ENCODE assay signal across 1 cellular context in the genomic region with DNA sequence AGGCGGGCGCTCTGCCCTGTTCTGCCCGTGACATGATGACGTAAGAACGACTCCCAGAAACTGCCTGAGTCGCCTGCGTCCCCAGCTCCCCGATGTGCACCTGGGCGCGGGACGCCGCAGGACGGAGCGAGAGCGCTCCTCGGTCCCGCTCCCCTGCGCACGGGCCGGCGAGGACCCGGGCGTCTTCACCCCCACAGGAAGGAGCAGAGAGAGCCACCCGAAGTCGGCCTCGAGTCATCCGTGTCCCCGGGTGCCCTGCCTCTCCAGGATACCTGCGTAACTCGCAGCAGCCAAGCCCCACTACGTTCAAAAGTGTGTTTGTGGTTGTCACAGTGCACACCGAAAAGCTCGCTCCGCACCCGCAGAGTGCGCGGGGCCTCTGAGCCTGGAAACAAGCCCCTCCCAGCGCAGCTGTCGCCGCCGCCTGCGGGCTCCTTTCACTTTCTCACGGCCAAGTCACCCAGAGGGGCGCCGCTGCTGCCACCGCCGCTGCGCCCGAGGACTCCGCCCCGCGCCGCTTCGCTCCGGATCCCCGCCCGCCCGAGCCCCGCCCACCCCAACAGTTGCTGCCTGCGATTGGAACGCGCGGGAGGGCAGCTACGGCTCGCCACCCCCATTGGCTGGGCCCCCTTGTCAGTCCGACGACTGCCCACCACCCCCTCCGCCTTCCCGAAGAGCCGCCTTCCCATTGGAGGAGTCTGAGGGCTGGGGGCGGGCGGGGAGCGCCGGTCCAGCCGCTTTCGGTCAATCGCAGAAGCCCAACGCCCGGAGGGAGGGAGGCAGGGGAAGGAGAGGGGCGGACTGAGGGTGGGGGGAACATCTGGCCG.
TF ChIP-seq lines count a peak whose summit lies in the region.

No MANE protein-coding gene starts in this region.

TF ChIP-seq in HepG2, 621 proteins besides CTCF, POLR2A, EP300 and RAD21 (continued from another document and continues in another):
- TF ChIP-seq GLMP (CRISPR knock-in tag; IDR thresholded peaks at IDR 0.05; ENCODE audit: borderline replicate concordance) (no peak), BRCA1 (CRISPR knock-in tag; IDR thresholded peaks at IDR 0.05) (no peak), ZNF570 (CRISPR knock-in tag; IDR thresholded peaks at IDR 0.05; ENCODE audit: borderline replicate concordance) (no peak), HNRNPK (IDR thresholded peaks at IDR 0.05; ENCODE audit: low read depth, low read length, poor library complexity, severe bottlenecking) (peak; percentile 95), HOXD1 (CRISPR knock-in tag; IDR thresholded peaks at IDR 0.05) (no peak), MEIS1 (CRISPR knock-in tag; IDR thresholded peaks at IDR 0.05; ENCODE audit: borderline replicate concordance) (no peak), TBX2 (CRISPR knock-in tag; IDR thresholded peaks at IDR 0.05; ENCODE audit: borderline replicate concordance) (peak; percentile 69), FOXM1 (CRISPR knock-in tag; IDR thresholded peaks at IDR 0.05) (no peak), CREB3 (CRISPR knock-in tag; IDR thresholded peaks at IDR 0.05) (no peak), ESRRA (CRISPR knock-in tag; IDR thresholded peaks at IDR 0.05; ENCODE audit: low read depth) (no peak), KLF9 (CRISPR knock-in tag; IDR thresholded peaks at IDR 0.05; ENCODE audit: low read depth) (no peak), RXRA (CRISPR knock-in tag; IDR thresholded peaks at IDR 0.05) (peak; percentile 63; the same call in 1 of the 2 replicates), PITX1 (CRISPR knock-in tag; IDR thresholded peaks at IDR 0.05) (no peak; the same call in 1 of the 2 replicates), SRSF1 (optimal IDR thresholded peaks at IDR 0.05; ENCODE audit: low read depth, low read length) (peak; percentile 67), AHR (CRISPR knock-in tag; IDR thresholded peaks at IDR 0.05) (no peak; the same call in 1 of the 2 replicates), ZNF24 (IDR thresholded peaks at IDR 0.05) (no peak), MEIS2 (CRISPR knock-in tag; IDR thresholded peaks at IDR 0.05) (0 out of 2 replicates have a peak, but pooled peaks have one; percentile 40), ZNF430 (CRISPR knock-in tag; IDR thresholded peaks at IDR 0.05) (no peak), ZBTB4 (CRISPR knock-in tag; IDR thresholded peaks at IDR 0.05; ENCODE audit: borderline replicate concordance) (0 out of 2 replicates have a peak, but pooled peaks have one; percentile 63), BCL6 (CRISPR knock-in tag; IDR thresholded peaks at IDR 0.05) (peak; percentile 45; the same call in 1 of the 2 replicates)
- TF ChIP-seq, protein P1, sequence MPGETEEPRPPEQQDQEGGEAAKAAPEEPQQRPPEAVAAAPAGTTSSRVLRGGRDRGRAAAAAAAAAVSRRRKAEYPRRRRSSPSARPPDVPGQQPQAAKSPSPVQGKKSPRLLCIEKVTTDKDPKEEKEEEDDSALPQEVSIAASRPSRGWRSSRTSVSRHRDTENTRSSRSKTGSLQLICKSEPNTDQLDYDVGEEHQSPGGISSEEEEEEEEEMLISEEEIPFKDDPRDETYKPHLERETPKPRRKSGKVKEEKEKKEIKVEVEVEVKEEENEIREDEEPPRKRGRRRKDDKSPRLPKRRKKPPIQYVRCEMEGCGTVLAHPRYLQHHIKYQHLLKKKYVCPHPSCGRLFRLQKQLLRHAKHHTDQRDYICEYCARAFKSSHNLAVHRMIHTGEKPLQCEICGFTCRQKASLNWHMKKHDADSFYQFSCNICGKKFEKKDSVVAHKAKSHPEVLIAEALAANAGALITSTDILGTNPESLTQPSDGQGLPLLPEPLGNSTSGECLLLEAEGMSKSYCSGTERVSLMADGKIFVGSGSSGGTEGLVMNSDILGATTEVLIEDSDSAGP (CRISPR knock-in tag; IDR thresholded peaks at IDR 0.05; ENCODE audit: borderline replicate concordance) = peak; percentile 77; the same call in 1 of the 2 replicates
- TF ChIP-seq, protein P2, sequence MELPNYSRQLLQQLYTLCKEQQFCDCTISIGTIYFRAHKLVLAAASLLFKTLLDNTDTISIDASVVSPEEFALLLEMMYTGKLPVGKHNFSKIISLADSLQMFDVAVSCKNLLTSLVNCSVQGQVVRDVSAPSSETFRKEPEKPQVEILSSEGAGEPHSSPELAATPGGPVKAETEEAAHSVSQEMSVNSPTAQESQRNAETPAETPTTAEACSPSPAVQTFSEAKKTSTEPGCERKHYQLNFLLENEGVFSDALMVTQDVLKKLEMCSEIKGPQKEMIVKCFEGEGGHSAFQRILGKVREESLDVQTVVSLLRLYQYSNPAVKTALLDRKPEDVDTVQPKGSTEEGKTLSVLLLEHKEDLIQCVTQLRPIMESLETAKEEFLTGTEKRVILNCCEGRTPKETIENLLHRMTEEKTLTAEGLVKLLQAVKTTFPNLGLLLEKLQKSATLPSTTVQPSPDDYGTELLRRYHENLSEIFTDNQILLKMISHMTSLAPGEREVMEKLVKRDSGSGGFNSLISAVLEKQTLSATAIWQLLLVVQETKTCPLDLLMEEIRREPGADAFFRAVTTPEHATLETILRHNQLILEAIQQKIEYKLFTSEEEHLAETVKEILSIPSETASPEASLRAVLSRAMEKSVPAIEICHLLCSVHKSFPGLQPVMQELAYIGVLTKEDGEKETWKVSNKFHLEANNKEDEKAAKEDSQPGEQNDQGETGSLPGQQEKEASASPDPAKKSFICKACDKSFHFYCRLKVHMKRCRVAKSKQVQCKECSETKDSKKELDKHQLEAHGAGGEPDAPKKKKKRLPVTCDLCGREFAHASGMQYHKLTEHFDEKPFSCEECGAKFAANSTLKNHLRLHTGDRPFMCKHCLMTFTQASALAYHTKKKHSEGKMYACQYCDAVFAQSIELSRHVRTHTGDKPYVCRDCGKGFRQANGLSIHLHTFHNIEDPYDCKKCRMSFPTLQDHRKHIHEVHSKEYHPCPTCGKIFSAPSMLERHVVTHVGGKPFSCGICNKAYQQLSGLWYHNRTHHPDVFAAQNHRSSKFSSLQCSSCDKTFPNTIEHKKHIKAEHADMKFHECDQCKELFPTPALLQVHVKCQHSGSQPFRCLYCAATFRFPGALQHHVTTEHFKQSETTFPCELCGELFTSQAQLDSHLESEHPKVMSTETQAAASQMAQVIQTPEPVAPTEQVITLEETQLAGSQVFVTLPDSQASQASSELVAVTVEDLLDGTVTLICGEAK (IDR thresholded peaks at IDR 0.05) = no peak
- TF ChIP-seq, protein P2 (CRISPR knock-in tag; IDR thresholded peaks at IDR 0.05) = no peak
- TF ChIP-seq, protein P3, sequence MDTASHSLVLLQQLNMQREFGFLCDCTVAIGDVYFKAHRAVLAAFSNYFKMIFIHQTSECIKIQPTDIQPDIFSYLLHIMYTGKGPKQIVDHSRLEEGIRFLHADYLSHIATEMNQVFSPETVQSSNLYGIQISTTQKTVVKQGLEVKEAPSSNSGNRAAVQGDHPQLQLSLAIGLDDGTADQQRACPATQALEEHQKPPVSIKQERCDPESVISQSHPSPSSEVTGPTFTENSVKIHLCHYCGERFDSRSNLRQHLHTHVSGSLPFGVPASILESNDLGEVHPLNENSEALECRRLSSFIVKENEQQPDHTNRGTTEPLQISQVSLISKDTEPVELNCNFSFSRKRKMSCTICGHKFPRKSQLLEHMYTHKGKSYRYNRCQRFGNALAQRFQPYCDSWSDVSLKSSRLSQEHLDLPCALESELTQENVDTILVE (CRISPR knock-in tag; IDR thresholded peaks at IDR 0.05) = 0 out of 2 replicates have a peak, but pooled peaks have one; percentile 64
- TF ChIP-seq, protein P4, sequence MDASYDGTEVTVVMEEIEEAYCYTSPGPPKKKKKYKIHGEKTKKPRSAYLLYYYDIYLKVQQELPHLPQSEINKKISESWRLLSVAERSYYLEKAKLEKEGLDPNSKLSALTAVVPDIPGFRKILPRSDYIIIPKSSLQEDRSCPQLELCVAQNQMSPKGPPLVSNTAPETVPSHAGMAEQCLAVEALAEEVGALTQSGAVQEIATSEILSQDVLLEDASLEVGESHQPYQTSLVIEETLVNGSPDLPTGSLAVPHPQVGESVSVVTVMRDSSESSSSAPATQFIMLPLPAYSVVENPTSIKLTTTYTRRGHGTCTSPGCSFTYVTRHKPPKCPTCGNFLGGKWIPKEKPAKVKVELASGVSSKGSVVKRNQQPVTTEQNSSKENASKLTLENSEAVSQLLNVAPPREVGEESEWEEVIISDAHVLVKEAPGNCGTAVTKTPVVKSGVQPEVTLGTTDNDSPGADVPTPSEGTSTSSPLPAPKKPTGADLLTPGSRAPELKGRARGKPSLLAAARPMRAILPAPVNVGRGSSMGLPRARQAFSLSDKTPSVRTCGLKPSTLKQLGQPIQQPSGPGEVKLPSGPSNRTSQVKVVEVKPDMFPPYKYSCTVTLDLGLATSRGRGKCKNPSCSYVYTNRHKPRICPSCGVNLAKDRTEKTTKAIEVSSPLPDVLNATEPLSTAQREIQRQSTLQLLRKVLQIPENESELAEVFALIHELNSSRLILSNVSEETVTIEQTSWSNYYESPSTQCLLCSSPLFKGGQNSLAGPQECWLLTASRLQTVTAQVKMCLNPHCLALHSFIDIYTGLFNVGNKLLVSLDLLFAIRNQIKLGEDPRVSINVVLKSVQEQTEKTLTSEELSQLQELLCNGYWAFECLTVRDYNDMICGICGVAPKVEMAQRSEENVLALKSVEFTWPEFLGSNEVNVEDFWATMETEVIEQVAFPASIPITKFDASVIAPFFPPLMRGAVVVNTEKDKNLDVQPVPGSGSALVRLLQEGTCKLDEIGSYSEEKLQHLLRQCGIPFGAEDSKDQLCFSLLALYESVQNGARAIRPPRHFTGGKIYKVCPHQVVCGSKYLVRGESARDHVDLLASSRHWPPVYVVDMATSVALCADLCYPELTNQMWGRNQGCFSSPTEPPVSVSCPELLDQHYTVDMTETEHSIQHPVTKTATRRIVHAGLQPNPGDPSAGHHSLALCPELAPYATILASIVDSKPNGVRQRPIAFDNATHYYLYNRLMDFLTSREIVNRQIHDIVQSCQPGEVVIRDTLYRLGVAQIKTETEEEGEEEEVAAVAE (CRISPR knock-in tag; IDR thresholded peaks at IDR 0.05; ENCODE audit: borderline replicate concordance) = no peak
